25 cellular contexts compared by ENCODE assay signal in the genomic region with DNA sequence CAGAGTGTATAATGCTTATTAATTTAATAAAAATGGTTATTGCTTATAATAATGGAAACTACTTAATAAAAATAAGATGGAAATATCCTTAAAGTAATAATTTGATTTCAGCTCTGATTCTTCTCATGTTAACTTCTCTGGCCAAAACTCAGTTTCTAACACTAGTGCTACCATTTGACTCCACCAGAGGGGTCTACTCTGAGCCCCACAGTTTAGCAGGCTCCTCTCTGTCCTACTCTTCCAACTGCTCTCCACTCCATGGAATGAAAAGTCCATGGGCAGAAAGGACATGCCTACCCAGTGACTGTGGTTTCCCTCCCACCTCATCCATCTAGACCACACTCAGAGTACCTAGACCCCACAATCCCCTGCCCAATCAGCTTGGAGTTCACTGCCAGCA.
A peak's percentile ranks its signal among the peaks of the same experiment; 100 is the strongest.
DNase-seq lines count a peak whose midpoint lies in the region; ATAC-seq and TF ChIP-seq lines count a peak whose summit lies in the region.
"Had no signal": no experiment of that assay in that cellular context is flagged by ENCODE, and none has a peak within 500 bp of the region (broad histone marks: within the 10 kb centered on the region; RNA-seq: fewer than 3 reads in every experiment).

No MANE protein-coding gene starts in this region.

- H4K20me1 ChIP-seq in SK-N-SH (ENCODE audit: insufficient read depth) (no peaks in the 10 kb centered on the region), MM.1S (ENCODE audit: insufficient read depth, low read length) (no peaks in the 10 kb centered on the region)
- H4K20me1 ChIP-seq: BLaER1 had no signal

- H3K79me2 ChIP-seq in SK-N-SH (ENCODE audit: insufficient read depth) (no peaks in the 10 kb centered on the region), MM.1S (ENCODE audit: low read length) (no peaks in the 10 kb centered on the region)

- no peaks in the 10 kb centered on the region for H3K27me3 ChIP-seq in SK-N-SH (ENCODE audit: insufficient read depth)
- no peaks in the 10 kb centered on the region for H3K27me3 ChIP-seq in MM.1S (replicated peaks; ENCODE audit: insufficient read depth, low read length)
- no peaks in the 10 kb centered on the region for H3K27me3 ChIP-seq in CD4-positive, alpha-beta T cell (ENCODE audit: control insufficient read depth, insufficient read depth, low read length)
- H3K27me3 ChIP-seq: BLaER1, cardiac muscle cell, neutrophil had no signal

- CTCF ChIA-PET in SK-N-SH (lab: Yijun Ruan, JAX) = no interaction called here
- CTCF ChIA-PET in CD4-positive, alpha-beta T cell (lab: Charles Lee) = no interaction called here

- no peak for TF ChIP-seq RAD21 in SK-N-SH (IDR thresholded peaks at IDR 0.05; ENCODE audit: low read length)

- H3K27me3 Mint-ChIP-seq in CD4-positive, alpha-beta T cell = peaks cover 4% of the 10 kb centered on the region
- H3K27me3 Mint-ChIP-seq: activated naive CD4-positive, alpha-beta T cell treated with anti-CD3 and anti-CD28 coated beads, Interleukin-2, amount 50 U/mL, for 24 hours; activated T-helper 17 cell treated with anti-CD3 and anti-CD28 coated beads, Interleukin-2, amount 50 U/mL, for 72 hours had no signal

- ATAC-seq in SK-N-SH treated with all-trans-retinoic acid at 6 μM for 48 hours = no peak
- ATAC-seq in CD4-positive, alpha-beta T cell (ENCODE audit: poor library complexity) = no peak
- ATAC-seq: activated T-helper 17 cell treated with anti-CD3 and anti-CD28 coated beads, Interleukin-2, amount 50 U/mL, for 72 hours had no signal

- intact Hi-C loops in CD4-positive, alpha-beta T cell (cut with DNase I, micrococcal nuclease) = no loop called here

- H3K4me1 ChIP-seq in SK-N-SH (ENCODE audit: control insufficient read depth in 1 of 2, insufficient read depth in 2 of 2, low read depth in 1 of 2, low read length in 1 of 2) (peaks cover 7% of the 10 kb centered on the region in 2 experiments), MM.1S (ENCODE audit: low read length) (peaks cover 10% of the 10 kb centered on the region)
- H3K4me1 ChIP-seq: BLaER1 had no signal

- no peaks in the 10 kb centered on the region for H3K4me1 Mint-ChIP-seq in CD4-positive, alpha-beta T cell (ENCODE audit: low read depth)
- H3K4me1 Mint-ChIP-seq: activated naive CD4-positive, alpha-beta T cell treated with anti-CD3 and anti-CD28 coated beads, Interleukin-2, amount 50 U/mL, for 24 hours; activated T-helper 17 cell treated with anti-CD3 and anti-CD28 coated beads, Interleukin-2, amount 50 U/mL, for 72 hours had no signal

- H3K4me3 ChIP-seq in SK-N-SH (ENCODE audit: low read depth in 2 of 2, low read length in 1 of 2) (no peak overlapping the region), MM.1S (ENCODE audit: low read length) (no peak overlapping the region)
- H3K4me3 ChIP-seq: BLaER1, cardiac muscle cell, lung, skin epidermis had no signal

- H2AFZ ChIP-seq in SK-N-SH (ENCODE audit: low read depth) (no peak overlapping the region), MM.1S (ENCODE audit: low read length) (no peak overlapping the region)

- no peaks in the 10 kb centered on the region for H3K36me3 Mint-ChIP-seq in CD4-positive, alpha-beta T cell (ENCODE audit: low read depth)
- H3K36me3 Mint-ChIP-seq: activated naive CD4-positive, alpha-beta T cell treated with anti-CD3 and anti-CD28 coated beads, Interleukin-2, amount 50 U/mL, for 24 hours had no signal

- H3K4me3 Mint-ChIP-seq in CD4-positive, alpha-beta T cell = no peak overlapping the region
- H3K4me3 Mint-ChIP-seq: activated naive CD4-positive, alpha-beta T cell treated with anti-CD3 and anti-CD28 coated beads, Interleukin-2, amount 50 U/mL, for 24 hours; activated T-helper 17 cell treated with anti-CD3 and anti-CD28 coated beads, Interleukin-2, amount 50 U/mL, for 72 hours had no signal

- H3K9ac ChIP-seq in SK-N-SH = no peak overlapping the region
- no peak overlapping the region for H3K9ac ChIP-seq in MM.1S (ENCODE audit: low read length)
- H3K9ac ChIP-seq: BLaER1 had no signal

- in situ Hi-C loops in KBM-7 (cut with MboI; ENCODE audit: low pct_unique_long_range_greater_than_20kb, low sequenced_read_pairs) = no loop called here

- no peaks in the 10 kb centered on the region for H3K9me2 ChIP-seq in SK-N-SH
- H3K9me2 ChIP-seq in MM.1S (replicated peaks; ENCODE audit: insufficient read depth, low read length) = no peaks in the 10 kb centered on the region

- peak; percentile 25; the same call in 1 of the 2 replicates for TF ChIP-seq CTCF in SK-N-SH (IDR thresholded peaks at IDR 0.05)
- peak; percentile 10; the same call in 1 of the 2 replicates for TF ChIP-seq CTCF in MM.1S (IDR thresholded peaks at IDR 0.05; ENCODE audit: low read length)
- TF ChIP-seq CTCF in CD4-positive, alpha-beta T cell (IDR thresholded peaks at IDR 0.05) = no peak

- TF ChIP-seq EP300 in SK-N-SH (IDR thresholded peaks at IDR 0.05; ENCODE audit: borderline replicate concordance in 1 of 2, low read depth in 1 of 2, low read length in 1 of 2) = no peak

- peaks cover 15% of the 10 kb centered on the region for H3F3A ChIP-seq in SK-N-SH (replicated peaks; ENCODE audit: insufficient read depth)
- H3F3A ChIP-seq in MM.1S (ENCODE audit: insufficient read depth, low read length) = peaks cover 11% of the 10 kb centered on the region; the same call in 1 of the 2 replicates

- no peak for DNase-seq in SK-N-SH
- no peak for DNase-seq in MM.1S
- DNase-seq in iPS-NIHi11 (ENCODE audit: low spot score) = peak; percentile 18
- no peak for DNase-seq in medulla oblongata (ENCODE audit: extremely low spot score)
- no peak for DNase-seq in CD4-positive, alpha-beta T cell
- no peak for DNase-seq in SHP77 (lab: John Stamatoyannopoulos, UW)
- DNase-seq in KBM-7 = no peak
- DNase-seq: activated CD4-positive, alpha-beta T cell treated with anti-CD3 and anti-CD28 coated beads, Interleukin-2, amount 50 U/mL, for 48 hours; activated CD4-positive, CD25-positive, alpha-beta regulatory T cell; activated CD8-positive, alpha-beta memory T cell treated with anti-CD3 and anti-CD28 coated beads, Interleukin-2, amount 50 U/mL, for 48 hours; anterior cingulate cortex; COR-L47; cortex of kidney; NCI-H1092 treated with DMSO at 0.1 percent for 48 hours; NCI-H187 treated with DMSO at 0.1 percent for 48 hours; OCI-M1; SHP77 treated with DMSO at 0.1 percent for 48 hours had no signal

- peak overlapping the region in 1 of 2 experiments; percentile 92; a peak in 1 of 4 replicates for H3K27ac ChIP-seq in SK-N-SH (ENCODE audit: low read depth in 2 of 2, low read length in 1 of 2)
- no peak overlapping the region for H3K27ac ChIP-seq in MM.1S (ENCODE audit: low read length)
- no peak overlapping the region for H3K27ac ChIP-seq in CD4-positive, alpha-beta T cell (ENCODE audit: low read depth, low read length)
- H3K27ac ChIP-seq: BLaER1, cardiac muscle cell, neutrophil, skin epidermis had no signal

- H3K36me3 ChIP-seq in SK-N-SH (replicated peaks in 1 of 2; ENCODE audit: control insufficient read depth in 1 of 2, insufficient read depth in 2 of 2, low read length in 1 of 2) (peaks cover 0 to 4% of the 10 kb centered on the region in 2 experiments), MM.1S (replicated peaks; ENCODE audit: insufficient read depth, low read length) (no peaks in the 10 kb centered on the region)
- H3K36me3 ChIP-seq: BLaER1, cardiac muscle cell, neutrophil had no signal

- POLR2A ChIA-PET in SK-N-SH (lab: Yijun Ruan, JAX) = no interaction called here
- POLR2A ChIA-PET in CD4-positive, alpha-beta T cell (lab: Charles Lee) = no interaction called here

- H3K9me3 ChIP-seq in SK-N-SH (no peaks in the 10 kb centered on the region; the same call in 1 of the 2 replicates), MM.1S (replicated peaks; ENCODE audit: insufficient read depth, low read length) (no peaks in the 10 kb centered on the region)
- no peaks in the 10 kb centered on the region for H3K9me3 ChIP-seq in CD4-positive, alpha-beta T cell (ENCODE audit: control insufficient read depth, low read length)
- H3K9me3 ChIP-seq: BLaER1, neutrophil had no signal

- H3K4me2 ChIP-seq in SK-N-SH (no peak overlapping the region), MM.1S (ENCODE audit: low read depth, low read length) (no peak overlapping the region)
- H3K4me2 ChIP-seq: BLaER1 had no signal

- H3K27ac Mint-ChIP-seq in CD4-positive, alpha-beta T cell = no peak overlapping the region
- H3K27ac Mint-ChIP-seq: activated naive CD4-positive, alpha-beta T cell treated with anti-CD3 and anti-CD28 coated beads, Interleukin-2, amount 50 U/mL, for 24 hours; activated T-helper 17 cell treated with anti-CD3 and anti-CD28 coated beads, Interleukin-2, amount 50 U/mL, for 72 hours had no signal

- no peaks in the 10 kb centered on the region for H3K9me3 Mint-ChIP-seq in CD4-positive, alpha-beta T cell

TF ChIP-seq in SK-N-SH, 30 proteins besides CTCF, POLR2A, EP300 and RAD21 (continues in another document):
- TF ChIP-seq TCF12 (IDR thresholded peaks at IDR 0.05) = no peak

TF ChIP-seq in SK-N-SH treated with all-trans-retinoic acid at 6 μM for 48 hours, 23 proteins besides CTCF, POLR2A, EP300 and RAD21 (continues in another document):
- no peak for TF ChIP-seq CSDC2 (CRISPR knock-in tag; IDR thresholded peaks at IDR 0.05)
- TF ChIP-seq PPARA (CRISPR knock-in tag; IDR thresholded peaks at IDR 0.05; ENCODE audit: borderline replicate concordance) = no peak
- TF ChIP-seq, protein P1, sequence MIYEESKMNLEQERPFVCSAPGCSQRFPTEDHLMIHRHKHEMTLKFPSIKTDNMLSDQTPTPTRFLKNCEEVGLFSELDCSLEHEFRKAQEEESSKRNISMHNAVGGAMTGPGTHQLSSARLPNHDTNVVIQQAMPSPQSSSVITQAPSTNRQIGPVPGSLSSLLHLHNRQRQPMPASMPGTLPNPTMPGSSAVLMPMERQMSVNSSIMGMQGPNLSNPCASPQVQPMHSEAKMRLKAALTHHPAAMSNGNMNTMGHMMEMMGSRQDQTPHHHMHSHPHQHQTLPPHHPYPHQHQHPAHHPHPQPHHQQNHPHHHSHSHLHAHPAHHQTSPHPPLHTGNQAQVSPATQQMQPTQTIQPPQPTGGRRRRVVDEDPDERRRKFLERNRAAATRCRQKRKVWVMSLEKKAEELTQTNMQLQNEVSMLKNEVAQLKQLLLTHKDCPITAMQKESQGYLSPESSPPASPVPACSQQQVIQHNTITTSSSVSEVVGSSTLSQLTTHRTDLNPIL (CRISPR knock-in tag; IDR thresholded peaks at IDR 0.05; ENCODE audit: low read depth) = no peak
- TF ChIP-seq ARNTL (CRISPR knock-in tag; IDR thresholded peaks at IDR 0.05; ENCODE audit: borderline replicate concordance, low read depth) = no peak
- no peak for TF ChIP-seq ZNF8 (CRISPR knock-in tag; IDR thresholded peaks at IDR 0.05)
